8 cellular contexts compared by ENCODE assay signal in the genomic region with DNA sequence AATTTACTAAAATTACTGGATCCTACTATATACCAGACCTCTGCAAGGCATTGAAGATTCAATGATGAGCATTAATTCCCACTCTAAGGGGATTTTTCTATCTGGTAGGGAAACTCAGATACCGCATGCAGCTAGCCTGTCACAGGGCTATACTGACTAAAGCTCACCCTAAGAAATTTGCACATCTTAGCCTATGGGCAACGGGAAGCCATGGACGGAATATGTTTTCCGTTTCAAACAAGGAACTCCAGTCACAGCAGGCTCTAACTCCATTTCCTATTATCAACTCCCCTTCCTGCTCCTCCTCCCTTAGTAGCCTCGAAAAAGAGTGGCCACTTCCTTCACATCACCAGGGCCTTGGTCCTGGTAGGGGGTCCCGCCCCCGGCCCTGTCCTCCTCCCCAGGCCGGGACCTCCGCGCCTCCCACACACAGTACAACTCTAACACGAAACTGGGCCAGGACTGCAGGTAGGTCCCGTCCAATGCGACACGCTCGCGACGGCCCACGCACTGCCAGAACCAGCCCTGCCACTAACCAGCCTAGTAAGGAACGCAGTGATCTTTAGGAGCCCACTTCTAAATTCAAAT. TPM values are rescaled to one million over a fixed set of nuclear protein-coding genes. Genes with fewer than 3 reads are reported as not detected.
DNase-seq lines count a peak whose midpoint lies in the region; ATAC-seq and TF ChIP-seq lines count a peak whose summit lies in the region.

No MANE protein-coding gene starts in this region.

- CTCF ChIA-PET in AG04450 (lab: Charles Lee), result interaction anchor here (0.6 to 3.2 kb wide), 5 partner anchors 17 to 185 kb away, joined by 3 to 14 read pairs (median 4); partner anchors contain the start of gene ACTR1B
- CTCF ChIA-PET in RWPE1 (lab: Yijun Ruan, JAX), result interaction anchor here (0.7 kb wide), 1 partner anchor 1135 kb away, joined by 3 read pairs; no protein-coding TSS in a partner anchor

- 9 to 10% methylated on average over 19 of the region's 19 CpGs for WGBS in ectodermal cell, 2 experiments

- H3K27ac ChIP-seq in AG04450 (ENCODE audit: low read depth, low read length), result peak overlapping the region; percentile 49
- H3K27ac ChIP-seq in RWPE1, result peak overlapping the region; percentile 81
- H3K27ac ChIP-seq in ectodermal cell (ENCODE audit: insufficient read depth, low read depth, low read length, poor library complexity, severe bottlenecking), result peak overlapping the region; percentile 73
- peak overlapping the region; percentile 96 to 99 for H3K27ac ChIP-seq in mucosa of rectum (ENCODE audit: low read depth in 2 of 2, low read length in 2 of 2)

- DNase-seq in AG04450 (ENCODE audit: low read depth, low spot score) (no peak), RWPE1 (ENCODE audit: low spot score) (peak; percentile 9), cerebellar nuclear complex (lab: John Stamatoyannopoulos, UW) (no peak)
- DNase-seq in stimulated activated CD4-positive, alpha-beta T cell treated with anti-CD3 and anti-CD28 coated beads, Interleukin-2, amount 100 ng/mL, for 48 hours, result no peak

- H3K4me3 ChIP-seq in AG04450 (ENCODE audit: low read depth, low read length) (peak overlapping the region; percentile 46), ectodermal cell (ENCODE audit: insufficient read depth, low read depth, low read length) (peak overlapping the region; percentile 77), mucosa of rectum (ENCODE audit: low read length in 2 of 2) (peak overlapping the region; percentile 93 to 99)

- H3K27me3 ChIP-seq in AG04450 (ENCODE audit: control insufficient read depth, insufficient read depth, low read length), result no peaks in the 10 kb centered on the region
- no peaks in the 10 kb centered on the region for H3K27me3 ChIP-seq in ectodermal cell (ENCODE audit: control insufficient read depth, insufficient read depth, low read length, poor library complexity, severe bottlenecking)
- H3K27me3 ChIP-seq in mucosa of rectum (ENCODE audit: control insufficient read depth in 2 of 2, insufficient read depth in 2 of 2, low read length in 2 of 2), result no peaks in the 10 kb centered on the region

- H3K9me3 ChIP-seq in AG04450 (ENCODE audit: control insufficient read depth, insufficient read depth, low read length), result peaks cover 3% of the 10 kb centered on the region; the same call in 1 of the 2 replicates
- H3K9me3 ChIP-seq in ectodermal cell (ENCODE audit: control insufficient read depth, low read length), result no peaks in the 10 kb centered on the region
- H3K9me3 ChIP-seq in mucosa of rectum (ENCODE audit: control insufficient read depth in 2 of 2, low read length in 2 of 2), result no peaks in the 10 kb centered on the region

- peaks cover 13% of the 10 kb centered on the region for H3K36me3 ChIP-seq in ectodermal cell (ENCODE audit: control insufficient read depth, insufficient read depth, low read length)
- peaks cover 23 to 31% of the 10 kb centered on the region in 2 donors for H3K36me3 ChIP-seq in mucosa of rectum (ENCODE audit: control insufficient read depth in 2 of 2, insufficient read depth in 2 of 2, low read length in 2 of 2)

- TF ChIP-seq CTCF in AG04450 (IDR thresholded peaks at IDR 0.05; ENCODE audit: low read depth, low read length) (no peak), RWPE1 (conservative IDR thresholded peaks at IDR 0.05; ENCODE audit: low read depth) (no peak)

- ATAC-seq in GM18858 (IDR thresholded peaks at IDR 0.05; ENCODE audit: unreplicated experiment) (peak; percentile 17), HG03066 (IDR thresholded peaks at IDR 0.05; ENCODE audit: low read depth, unreplicated experiment) (peak; percentile 32)

- H3K4me1 ChIP-seq in ectodermal cell (ENCODE audit: control insufficient read depth, insufficient read depth, low read length) (no peaks in the 10 kb centered on the region), mucosa of rectum (ENCODE audit: control insufficient read depth in 2 of 2, insufficient read depth in 2 of 2, low read length in 2 of 2) (peaks cover 19 to 36% of the 10 kb centered on the region in 2 donors)

- POLR2A ChIA-PET in AG04450 (lab: Yijun Ruan, JAX) (interaction anchor here (0.9 to 1.8 kb wide), 5 partner anchors 15 to 55 kb away, joined by 3 to 33 read pairs (median 12); partner anchors contain the start of genes ACTR1B and ANKRD36B), RWPE1 (lab: Yijun Ruan, JAX; ENCODE audit: low non-redundant PET) (interaction anchor here (1.5 to 2.0 kb wide), 2 partner anchors 17 to 19 kb away, joined by 8 to 10 read pairs; partner anchors contain the start of gene ACTR1B)

- H3K9ac ChIP-seq in mucosa of rectum (ENCODE audit: low read depth in 1 of 2, low read length in 2 of 2), result peak overlapping the region; percentile 94 to 100

RNA-seq across cellular contexts. Expression of gene COX5B, which starts 0.7 kb away (rescaled TPM):
- polyA plus RNA-seq in AG04450 (2011; rRNA removed), result 287 and 302 TPM in 2 replicates
- polyA minus RNA-seq in AG04450 (2011; rRNA and poly(A)+ RNA removed), result 35.0 and 35.9 TPM in 2 replicates
- 211 TPM for polyA plus RNA-seq in ectodermal cell (2013, experiment 1 of 4)
- polyA plus RNA-seq in ectodermal cell (2013, experiment 2 of 4), result 185 TPM
- polyA plus RNA-seq in ectodermal cell (2013, experiment 3 of 4), result 240 TPM
- 262 TPM for polyA plus RNA-seq in ectodermal cell (2013, experiment 4 of 4)

RNA-seq across cellular contexts. Expression of gene ACTR1B, which starts 18.6 kb away (rescaled TPM):
- polyA plus RNA-seq in AG04450 (2011; rRNA removed), result 26.4 and 37.6 TPM in 2 replicates
- polyA minus RNA-seq in AG04450 (2011; rRNA and poly(A)+ RNA removed), result 34.8 and 53.3 TPM in 2 replicates
- 67.5 TPM for polyA plus RNA-seq in ectodermal cell (2013, experiment 1 of 4)
- polyA plus RNA-seq in ectodermal cell (2013, experiment 2 of 4), result 70.2 TPM
- polyA plus RNA-seq in ectodermal cell (2013, experiment 3 of 4), result 64.8 TPM
- polyA plus RNA-seq in ectodermal cell (2013, experiment 4 of 4), result 68.6 TPM

RNA-seq across cellular contexts. Expression of gene C2orf92, which starts 24.3 kb away (rescaled TPM):
- polyA plus RNA-seq in AG04450 (2011; rRNA removed), result 1.3 and 1.5 TPM in 2 replicates
- 1.6 TPM in 2 replicates for polyA minus RNA-seq in AG04450 (2011; rRNA and poly(A)+ RNA removed)
- 7.6 TPM for polyA plus RNA-seq in ectodermal cell (2013, experiment 1 of 4)
- polyA plus RNA-seq in ectodermal cell (2013, experiment 2 of 4), result 11.6 TPM
- polyA plus RNA-seq in ectodermal cell (2013, experiment 3 of 4), result 8.1 TPM
- polyA plus RNA-seq in ectodermal cell (2013, experiment 4 of 4), result 9.6 TPM

RNA-seq across cellular contexts. Expression of gene ANKRD36B, which starts 55.5 kb away (rescaled TPM):
- 5.4 and 6.7 TPM in 2 replicates for polyA plus RNA-seq in AG04450 (2011; rRNA removed)
- 21.0 and 24.8 TPM in 2 replicates for polyA minus RNA-seq in AG04450 (2011; rRNA and poly(A)+ RNA removed)
- 12.6 TPM for polyA plus RNA-seq in ectodermal cell (2013, experiment 1 of 4)
- 19.2 TPM for polyA plus RNA-seq in ectodermal cell (2013, experiment 2 of 4)
- polyA plus RNA-seq in ectodermal cell (2013, experiment 3 of 4), result 9.8 TPM
- 15.1 TPM for polyA plus RNA-seq in ectodermal cell (2013, experiment 4 of 4)

Comparison
In these comparisons a context has a peak if more than half of its experiments do, and no peak if none do; other contexts are left out.
1. H3K4me3 ChIP-seq: peak in every context shown above with its lines; median percentile 96 in mucosa of rectum; 77 in ectodermal cell; 46 in AG04450.